Comparison of ENCODE assay signal across 1 cellular context in genomic region chr3:156728267-156728985, GRCh38.
TF ChIP-seq lines count a peak whose summit lies in the region.

No MANE protein-coding gene starts in this region.

TF ChIP-seq in HepG2, 621 proteins besides CTCF, POLR2A, EP300 and RAD21 (continued from another document and continues in another):
- TF ChIP-seq DZIP1 (CRISPR knock-in tag; IDR thresholded peaks at IDR 0.05) (no peak), ZNF350 (CRISPR knock-in tag; IDR thresholded peaks at IDR 0.05; ENCODE audit: borderline replicate concordance, low read depth) (peak; percentile 37; the same call in 1 of the 2 replicates), ZNF564 (CRISPR knock-in tag; IDR thresholded peaks at IDR 0.05) (no peak), MLX (CRISPR knock-in tag; IDR thresholded peaks at IDR 0.05) (no peak), TEF (CRISPR knock-in tag; IDR thresholded peaks at IDR 0.05) (no peak), ZNF567 (CRISPR knock-in tag; IDR thresholded peaks at IDR 0.05; ENCODE audit: borderline replicate concordance) (no peak), ZNF512B (CRISPR knock-in tag; IDR thresholded peaks at IDR 0.05; ENCODE audit: borderline replicate concordance) (0 out of 2 replicates have a peak, but pooled peaks have one; percentile 55), ZNF121 (CRISPR knock-in tag; IDR thresholded peaks at IDR 0.05) (no peak), SOX5 (CRISPR knock-in tag; IDR thresholded peaks at IDR 0.05; ENCODE audit: borderline replicate concordance) (peak; percentile 90), TFE3 (CRISPR knock-in tag; IDR thresholded peaks at IDR 0.05) (peak; percentile 93), FOXP1 (IDR thresholded peaks at IDR 0.05) (peak; percentile 96), FOXP1 (CRISPR knock-in tag; IDR thresholded peaks at IDR 0.05) (peak; percentile 97), ZNF274 (CRISPR knock-in tag; IDR thresholded peaks at IDR 0.05) (no peak), IRF1 (CRISPR knock-in tag; IDR thresholded peaks at IDR 0.05; ENCODE audit: low read depth) (no peak), ZSCAN21 (CRISPR knock-in tag; IDR thresholded peaks at IDR 0.05; ENCODE audit: borderline replicate concordance) (no peak), SKIL (CRISPR knock-in tag; IDR thresholded peaks at IDR 0.05; ENCODE audit: borderline replicate concordance) (no peak; the same call in 1 of the 2 replicates), HNF1B (CRISPR knock-in tag; IDR thresholded peaks at IDR 0.05) (peak; percentile 99), ZNF550 (CRISPR knock-in tag; IDR thresholded peaks at IDR 0.05; ENCODE audit: borderline replicate concordance) (no peak), STAT6 (CRISPR knock-in tag; IDR thresholded peaks at IDR 0.05; ENCODE audit: borderline replicate concordance) (no peak; the same call in 1 of the 2 replicates), ZNF781 (CRISPR knock-in tag; IDR thresholded peaks at IDR 0.05; ENCODE audit: borderline replicate concordance, not compliant biosample characterization) (no peak), HOXA9 (CRISPR knock-in tag; IDR thresholded peaks at IDR 0.05; ENCODE audit: borderline replicate concordance) (no peak), ZKSCAN5 (CRISPR knock-in tag; IDR thresholded peaks at IDR 0.05) (no peak), UBTF (CRISPR knock-in tag; IDR thresholded peaks at IDR 0.05) (no peak), ZNF615 (CRISPR knock-in tag; IDR thresholded peaks at IDR 0.05; ENCODE audit: borderline replicate concordance) (no peak), ZNF451 (CRISPR knock-in tag; IDR thresholded peaks at IDR 0.05) (no peak), ZNF580 (CRISPR knock-in tag; IDR thresholded peaks at IDR 0.05; ENCODE audit: borderline replicate concordance, low read depth) (peak; percentile 74; the same call in 1 of the 2 replicates), IKZF5 (CRISPR knock-in tag; IDR thresholded peaks at IDR 0.05) (peak; percentile 77), TARDBP (CRISPR knock-in tag; IDR thresholded peaks at IDR 0.05) (peak; percentile 82), PCBP2 (optimal IDR thresholded peaks at IDR 0.05; ENCODE audit: low read depth, low read length, poor library complexity, severe bottlenecking) (no peak)
